ENCODE assay signal across 28 cellular contexts in the genomic region with DNA sequence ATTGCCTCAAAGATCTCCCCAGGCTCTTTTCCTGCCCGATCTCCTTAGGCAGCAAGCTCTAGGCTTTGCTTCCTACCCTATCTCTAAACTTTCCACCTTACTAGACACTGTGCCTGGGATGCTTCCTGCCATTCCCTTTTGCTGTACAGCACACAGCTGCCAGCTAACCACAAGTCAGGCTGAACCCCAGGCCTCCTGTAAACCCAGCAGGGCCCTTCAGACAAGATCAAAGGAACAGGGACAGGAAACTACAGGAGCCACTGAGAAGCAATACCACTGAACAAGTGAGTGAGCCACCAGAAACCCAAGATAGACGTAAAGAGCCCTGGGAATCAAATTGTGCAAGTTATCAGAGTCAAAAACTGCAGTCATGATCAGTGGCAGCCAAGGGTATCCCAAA.
"Had no signal": no experiment of that assay in that cellular context is flagged by ENCODE, and none has a peak within 500 bp of the region (broad histone marks: within the 10 kb centered on the region; RNA-seq: fewer than 3 reads in every experiment).

No MANE protein-coding gene starts in this region.

- H3K4me1 ChIP-seq: breast epithelium, psoas muscle, uterus had no signal

- H3K4me3 ChIP-seq: breast epithelium, mucosa of descending colon, pancreas, psoas muscle, smooth muscle cell, uterus had no signal

- H3K36me3 ChIP-seq: breast epithelium, pancreas, uterus had no signal

- H3K36me3 Mint-ChIP-seq: activated CD4-positive, alpha-beta memory T cell treated with anti-CD3 and anti-CD28 coated beads for 36 hours; activated naive CD4-positive, alpha-beta T cell treated with anti-CD3 and anti-CD28 coated beads, Interleukin-2, amount 50 U/mL, for 24 hours; stimulated activated memory B cell treated with anti-CD40 and anti-IgM and Interleukin-4, amounts not matched to agents 10 μg/mL and 1 μg/mL and 100 μg/mL, for 72 hours; type B pancreatic cell had no signal

- ATAC-seq: activated naive CD8-positive, alpha-beta T cell treated with anti-CD3 and anti-CD28 coated beads, Interleukin-2, amount 50 U/mL, for 24 hours; left ventricle myocardium superior; mucosa of descending colon; pancreas; psoas muscle; stimulated activated memory B cell treated with anti-CD40 and anti-IgM and Interleukin-4, amounts not matched to agents 10 μg/mL and 1 μg/mL and 100 μg/mL, for 72 hours; stimulated activated naive CD8-positive, alpha-beta T cell treated with anti-CD3 and anti-CD28 coated beads, Interleukin-15, amount 100 ng/mL, for 72 hours had no signal

- DNase-seq: activated CD4-positive, alpha-beta memory T cell treated with anti-CD3 and anti-CD28 coated beads for 36 hours; activated CD4-positive, alpha-beta T cell treated with anti-CD3 and anti-CD28 coated beads, Interleukin-2, amount 10 ng/mL, durations not matched to agents 24 days and 14 days; activated CD4-positive, CD25-positive, alpha-beta regulatory T cell treated with anti-CD3 and anti-CD28 coated beads, Interleukin-2, amount 50 U/mL, for 72 hours; activated CD8-positive, alpha-beta memory T cell treated with anti-CD3 and anti-CD28 coated beads, Interleukin-2, amount 50 U/mL, for 48 hours; activated gamma-delta T cell treated with Interleukin-2 at 50 U/mL for 16 hours; activated naive CD8-positive, alpha-beta T cell treated with anti-CD3 and anti-CD28 coated beads, Interleukin-2, amount 50 U/mL, for 24 hours; activated T-cell treated with anti-CD3 and anti-CD28 coated beads, Interleukin-2, amount 50 U/mL, for 24 hours; amygdala; central memory CD4-positive, alpha-beta T cell; dermis blood vessel endothelial cell; effector CD4-positive, alpha-beta T cell; left ventricle myocardium superior; mucosa of descending colon; pancreas; psoas muscle; stimulated activated CD4-positive, alpha-beta T cell treated with anti-CD3 and anti-CD28 coated beads, Interleukin-1b, Interleukin-23, amount 100 ng/mL, for 48 hours; stimulated activated CD4-positive, alpha-beta T cell treated with anti-CD3 and anti-CD28 coated beads, Interleukin-4, amount 100 ng/mL, for 4 hours; stimulated activated CD8-positive, alpha-beta memory T cell treated with anti-CD3 and anti-CD28 coated beads, Interleukin-4, amount 100 ng/mL, for 48 hours; stimulated activated naive CD8-positive, alpha-beta T cell treated with anti-CD3 and anti-CD28 coated beads, Interleukin-15, amount 100 ng/mL, for 72 hours; substantia nigra; uterus had no signal

- H3K9me3 ChIP-seq: breast epithelium, mucosa of descending colon, pancreas, psoas muscle, uterus had no signal

- H3K27ac ChIP-seq: breast epithelium, epithelial cell of prostate, pancreas, psoas muscle, uterus had no signal

- H3K9me3 Mint-ChIP-seq: activated CD4-positive, alpha-beta memory T cell treated with anti-CD3 and anti-CD28 coated beads for 36 hours; activated CD4-positive, alpha-beta T cell treated with anti-CD3 and anti-CD28 coated beads, Interleukin-2, amount 10 ng/mL, durations not matched to agents 24 days and 14 days; activated naive CD4-positive, alpha-beta T cell treated with anti-CD3 and anti-CD28 coated beads, Interleukin-2, amount 50 U/mL, for 24 hours; activated T-cell treated with anti-CD3 and anti-CD28 coated beads, Interleukin-2, amount 50 U/mL, for 24 hours; stimulated activated naive CD8-positive, alpha-beta T cell treated with anti-CD3 and anti-CD28 coated beads, Interleukin-15, amount 100 ng/mL, for 72 hours; T-helper 1 cell treated with Interleukin-12 subunit alpha and Interleukin-12 subunit beta and Interleukin-4 antibody, amounts not matched to agents 30 μg/mL and 1 μg/mL, for 36 hours; type B pancreatic cell had no signal

- H3K4me2 ChIP-seq: smooth muscle cell had no signal

- H3K4me1 Mint-ChIP-seq: stimulated activated memory B cell treated with anti-CD40 and anti-IgM and Interleukin-4, amounts not matched to agents 10 μg/mL and 1 μg/mL and 100 μg/mL, for 72 hours had no signal

- H3K4me3 Mint-ChIP-seq: activated CD4-positive, alpha-beta memory T cell treated with anti-CD3 and anti-CD28 coated beads for 36 hours; activated CD4-positive, alpha-beta T cell treated with anti-CD3 and anti-CD28 coated beads, Interleukin-2, amount 10 ng/mL, durations not matched to agents 24 days and 14 days; activated naive CD4-positive, alpha-beta T cell treated with anti-CD3 and anti-CD28 coated beads, Interleukin-2, amount 50 U/mL, for 24 hours; activated naive CD8-positive, alpha-beta T cell treated with anti-CD3 and anti-CD28 coated beads, Interleukin-2, amount 50 U/mL, for 24 hours; activated T-cell treated with anti-CD3 and anti-CD28 coated beads, Interleukin-2, amount 50 U/mL, for 24 hours; stimulated activated memory B cell treated with anti-CD40 and anti-IgM and Interleukin-4, amounts not matched to agents 10 μg/mL and 1 μg/mL and 100 μg/mL, for 72 hours; stimulated activated naive CD8-positive, alpha-beta T cell treated with anti-CD3 and anti-CD28 coated beads, Interleukin-15, amount 100 ng/mL, for 72 hours; T-helper 1 cell treated with Interleukin-12 subunit alpha and Interleukin-12 subunit beta and Interleukin-4 antibody, amounts not matched to agents 30 μg/mL and 1 μg/mL, for 36 hours; type B pancreatic cell had no signal

- H3K27me3 ChIP-seq: breast epithelium, pancreas, uterus had no signal

- H3K27ac Mint-ChIP-seq: activated CD4-positive, alpha-beta memory T cell treated with anti-CD3 and anti-CD28 coated beads for 36 hours; activated CD4-positive, alpha-beta T cell treated with anti-CD3 and anti-CD28 coated beads, Interleukin-2, amount 10 ng/mL, durations not matched to agents 24 days and 14 days; activated naive CD4-positive, alpha-beta T cell treated with anti-CD3 and anti-CD28 coated beads, Interleukin-2, amount 50 U/mL, for 24 hours; activated naive CD8-positive, alpha-beta T cell treated with anti-CD3 and anti-CD28 coated beads, Interleukin-2, amount 50 U/mL, for 24 hours; activated T-cell treated with anti-CD3 and anti-CD28 coated beads, Interleukin-2, amount 50 U/mL, for 24 hours; stimulated activated memory B cell treated with anti-CD40 and anti-IgM and Interleukin-4, amounts not matched to agents 10 μg/mL and 1 μg/mL and 100 μg/mL, for 72 hours; T-helper 1 cell treated with Interleukin-12 subunit alpha and Interleukin-12 subunit beta and Interleukin-4 antibody, amounts not matched to agents 30 μg/mL and 1 μg/mL, for 36 hours; type B pancreatic cell had no signal

- H3K27me3 Mint-ChIP-seq: activated CD4-positive, alpha-beta T cell treated with anti-CD3 and anti-CD28 coated beads, Interleukin-2, amount 10 ng/mL, durations not matched to agents 24 days and 14 days had no signal
